8 cellular contexts compared by ENCODE assay signal in the genomic region with DNA sequence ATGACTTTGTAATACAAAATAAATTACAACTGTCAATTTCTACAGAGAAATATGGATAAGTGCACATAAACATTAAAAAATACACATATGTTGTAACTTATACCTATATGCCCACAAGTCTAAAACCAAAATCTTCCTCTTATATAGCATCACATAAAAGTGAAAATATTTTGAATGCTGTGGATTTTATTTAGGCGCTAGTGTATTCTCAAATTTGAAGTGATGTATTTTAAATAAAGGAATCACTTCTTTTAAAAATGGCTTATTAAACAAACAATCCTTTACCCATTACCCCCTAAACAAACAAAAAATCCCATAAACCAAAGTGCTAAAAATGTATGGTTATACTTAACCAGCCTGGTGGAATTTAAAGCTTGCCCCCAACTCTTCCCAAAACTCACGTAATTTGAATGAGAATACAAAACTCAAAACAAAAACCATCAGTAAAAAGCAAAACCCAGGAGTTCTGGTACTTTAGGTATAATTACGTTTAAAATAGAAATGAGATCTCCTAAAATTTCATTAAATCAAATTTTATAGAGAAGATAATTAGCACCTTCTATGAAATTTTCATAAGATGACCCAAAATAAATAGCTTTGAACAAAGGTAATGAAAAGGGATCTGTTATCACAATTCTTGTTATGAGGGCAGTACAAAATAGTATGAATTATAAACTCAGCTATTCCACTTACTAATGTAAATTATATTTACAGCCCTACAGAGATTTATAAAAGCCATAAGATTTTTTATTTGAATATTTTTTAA.
A peak's percentile ranks its signal among the peaks of the same experiment; 100 is the strongest.
DNase-seq lines count a peak whose midpoint lies in the region; ATAC-seq, FAIRE-seq and TF ChIP-seq lines count a peak whose summit lies in the region.

No MANE protein-coding gene starts in this region.

- peak overlapping the region; percentile 89; the same call in 1 of the 2 replicates for H3K4me3 ChIP-seq in Jurkat, Clone E6-1 (ENCODE audit: low read length)
- H3K4me3 ChIP-seq in brain microvascular endothelial cell (ENCODE audit: low read depth, low read length) (peak overlapping the region; percentile 90), small intestine (ENCODE audit: low read depth in 1 of 2, low read length in 2 of 2) (no peak overlapping the region)

- H3K4me1 ChIP-seq in small intestine (ENCODE audit: control insufficient read depth in 2 of 2, insufficient read depth in 1 of 2, low read depth in 1 of 2, low read length in 1 of 2), result no peaks in the 10 kb centered on the region

- in situ Hi-C loops in brain microvascular endothelial cell (cut with HindIII; ENCODE audit: low pct_ligation_motif_present, low sequenced_read_pairs), result no loop called here

- H3K4me3 Mint-ChIP-seq in CD14-positive monocyte (peak overlapping the region in 1 of 2 donors; percentile 69), nephron progenitor cell (peak overlapping the region; percentile 99)

- intact Hi-C loops in CD14-positive monocyte (cut with micrococcal nuclease), result no loop called here

- WGBS in small intestine, 3 donors, result 63 to 81% (median 79%) methylated on average over 3 of the region's 3 CpGs

- H3K9me3 Mint-ChIP-seq in CD14-positive monocyte (no peaks in the 10 kb centered on the region), nephron progenitor cell (no peaks in the 10 kb centered on the region)

- peaks cover 46% of the 10 kb centered on the region for H3K4me1 Mint-ChIP-seq in CD14-positive monocyte
- peaks cover 51% of the 10 kb centered on the region for H3K4me1 Mint-ChIP-seq in nephron progenitor cell

- H3K36me3 ChIP-seq in brain microvascular endothelial cell (replicated peaks) (no peaks in the 10 kb centered on the region), small intestine (ENCODE audit: control insufficient read depth in 2 of 2, insufficient read depth in 2 of 2, low read length in 2 of 2) (no peaks in the 10 kb centered on the region)

- peak overlapping the region; percentile 85 for H3K27ac ChIP-seq in brain microvascular endothelial cell
- H3K27ac ChIP-seq in small intestine (ENCODE audit: low read depth in 1 of 2, low read length in 1 of 2), result no peak overlapping the region

- H3K27me3 Mint-ChIP-seq in CD14-positive monocyte (ENCODE audit: low read depth in 3 of 3), result no peaks in the 10 kb centered on the region
- H3K27me3 Mint-ChIP-seq in nephron progenitor cell (ENCODE audit: low read depth, poor library complexity), result peaks cover 2% of the 10 kb centered on the region

- peaks cover 9 to 13% of the 10 kb centered on the region in 2 donors for H3K36me3 Mint-ChIP-seq in CD14-positive monocyte
- peaks cover 10% of the 10 kb centered on the region for H3K36me3 Mint-ChIP-seq in nephron progenitor cell (ENCODE audit: low read depth)

- H3K9me3 ChIP-seq in small intestine (ENCODE audit: control insufficient read depth, low read depth), result no peaks in the 10 kb centered on the region

- ATAC-seq in GM19395 (IDR thresholded peaks at IDR 0.05; ENCODE audit: unreplicated experiment), result no peak
- no peak for ATAC-seq in HG03432 (IDR thresholded peaks at IDR 0.05; ENCODE audit: unreplicated experiment)

- TF ChIP-seq CTCF in CD14-positive monocyte (IDR thresholded peaks at IDR 0.05), result no peak
- TF ChIP-seq CTCF in brain microvascular endothelial cell (IDR thresholded peaks at IDR 0.05; ENCODE audit: low read depth, low read length, missing control alignments), result no peak
- no peak for TF ChIP-seq CTCF in nephron progenitor cell (IDR thresholded peaks at IDR 0.05)

- DNase-seq in CD14-positive monocyte (ENCODE audit: low spot score) (no peak), brain microvascular endothelial cell (no peak), nephron progenitor cell (no peak), small intestine (no peak)
- DNase-seq in Jurkat, Clone E6-1 (ENCODE audit: low read depth, low spot score), result no peak
- no peak for DNase-seq in stimulated activated CD8-positive, alpha-beta memory T cell treated with anti-CD3 and anti-CD28 coated beads, Interleukin-4, amount 100 ng/mL, for 48 hours

- H3K27me3 ChIP-seq in brain microvascular endothelial cell (replicated peaks), result no peaks in the 10 kb centered on the region
- H3K27me3 ChIP-seq in small intestine (ENCODE audit: control insufficient read depth in 2 of 2, insufficient read depth in 2 of 2, low read length in 2 of 2), result no peaks in the 10 kb centered on the region

- H3K27ac Mint-ChIP-seq in CD14-positive monocyte, result peak overlapping the region in 5 of 7 donors; percentile 25 to 98 (median 79)
- peak overlapping the region; percentile 38 for H3K27ac Mint-ChIP-seq in nephron progenitor cell

- no peak for FAIRE-seq in small intestine (lab: Jason Lieb, UNC)

Comparison
In these comparisons a context has a peak if more than half of its experiments do, and no peak if none do; other contexts are left out.
1. H3K4me3 ChIP-seq: peak in Jurkat, Clone E6-1 (single experiment) and brain microvascular endothelial cell (single experiment); none in small intestine (0 of 2).